ENCODE assay signal across 21 cellular contexts in genomic region chrX:627995-628394, GRCh38. TPM values are rescaled to one million over a fixed set of nuclear protein-coding genes. Genes with fewer than 3 reads are reported as not detected.
"Had no signal": no experiment of that assay in that cellular context is flagged by ENCODE, and none has a peak within 500 bp of the region (broad histone marks: within the 10 kb centered on the region; RNA-seq: fewer than 3 reads in every experiment).

No MANE protein-coding gene starts in this region.

- H3K4me3 Mint-ChIP-seq: activated CD4-positive, alpha-beta memory T cell treated with anti-CD3 and anti-CD28 coated beads, Interleukin-2, amount 10 ng/mL, durations not matched to agents 7 days and 5 days; activated CD4-positive, alpha-beta T cell treated with anti-CD3 and anti-CD28 coated beads for 36 hours; activated naive CD8-positive, alpha-beta T cell treated with anti-CD3 and anti-CD28 coated beads, Interleukin-2, amount 50 U/mL, for 24 hours; activated T-cell treated with anti-CD3 and anti-CD28 coated beads, Interleukin-2, amount 50 U/mL, for 24 hours; central memory CD8-positive, alpha-beta T cell had no signal

- H3K36me3 ChIP-seq: ascending aorta had no signal

- H3K9me3 Mint-ChIP-seq: activated T-cell treated with anti-CD3 and anti-CD28 coated beads, Interleukin-2, amount 50 U/mL, for 24 hours had no signal

- H3K9me3 ChIP-seq: ascending aorta, body of pancreas had no signal

- DNase-seq: activated CD4-positive, alpha-beta memory T cell treated with anti-CD3 and anti-CD28 coated beads, Interleukin-2, amount 10 ng/mL, durations not matched to agents 7 days and 5 days; activated CD4-positive, alpha-beta T cell treated with anti-CD3 and anti-CD28 coated beads for 36 hours; activated CD4-positive, alpha-beta T cell treated with anti-CD3 and anti-CD28 coated beads, Interleukin-2, amount 50 U/mL, for 1 hour; activated naive CD4-positive, alpha-beta T cell treated with Interleukin-2 at 50 U/mL for 16 hours; activated naive CD8-positive, alpha-beta T cell treated with anti-CD3 and anti-CD28 coated beads, Interleukin-2, amount 50 U/mL, for 24 hours; activated T-cell treated with anti-CD3 and anti-CD28 coated beads, Interleukin-2, amount 50 U/mL, for 24 hours; amniotic stem cell; body of pancreas; Kasumi-1; KBM-7; NCI-H2029 treated with DMSO at 0.1 percent for 48 hours; NCI-H345; NCI-H510A; NCI-H526 treated with DMSO at 0.1 percent for 48 hours; SHP77 had no signal

- H3K27me3 ChIP-seq: ascending aorta, body of pancreas had no signal

- ATAC-seq: activated CD4-positive, alpha-beta T cell treated with anti-CD3 and anti-CD28 coated beads for 36 hours; activated naive CD4-positive, alpha-beta T cell treated with anti-CD3 and anti-CD28 coated beads, Interleukin-2, amount 50 U/mL, for 72 hours; activated naive CD8-positive, alpha-beta T cell treated with anti-CD3 and anti-CD28 coated beads, Interleukin-2, amount 50 U/mL, for 24 hours; body of pancreas had no signal

- H3K4me3 ChIP-seq: ascending aorta, body of pancreas had no signal

- H3K27ac ChIP-seq: ascending aorta, body of pancreas, VCaP had no signal

- H3K27ac Mint-ChIP-seq: activated CD4-positive, alpha-beta memory T cell treated with anti-CD3 and anti-CD28 coated beads, Interleukin-2, amount 10 ng/mL, durations not matched to agents 7 days and 5 days; activated CD4-positive, alpha-beta T cell treated with anti-CD3 and anti-CD28 coated beads for 36 hours; activated naive CD4-positive, alpha-beta T cell treated with anti-CD3 and anti-CD28 coated beads, Interleukin-2, amount 50 U/mL, for 72 hours; activated naive CD8-positive, alpha-beta T cell treated with anti-CD3 and anti-CD28 coated beads, Interleukin-2, amount 50 U/mL, for 24 hours; activated T-cell treated with anti-CD3 and anti-CD28 coated beads, Interleukin-2, amount 50 U/mL, for 24 hours had no signal

- H3K4me1 ChIP-seq: ascending aorta, body of pancreas had no signal

RNA-seq across cellular contexts. Expression of gene SHOX, which starts 2.6 kb away (rescaled TPM):
- total RNA-seq: activated CD4-positive, alpha-beta memory T cell treated with anti-CD3 and anti-CD28 coated beads, Interleukin-2, amount 10 ng/mL, durations not matched to agents 7 days and 5 days; activated CD4-positive, alpha-beta T cell treated with anti-CD3 and anti-CD28 coated beads for 36 hours; activated naive CD4-positive, alpha-beta T cell treated with anti-CD3 and anti-CD28 coated beads, Interleukin-2, amount 50 U/mL, for 72 hours; ascending aorta; body of pancreas; SK-MEL-5; T-helper 2 cell treated with Interferon-gamma antibody and Interleukin-4, amounts not matched to agents 100 ng/mL and 5 ng/mL, for 36 hours had no signal
